Comparison of ENCODE assay signal across 17 cellular contexts in the genomic region with DNA sequence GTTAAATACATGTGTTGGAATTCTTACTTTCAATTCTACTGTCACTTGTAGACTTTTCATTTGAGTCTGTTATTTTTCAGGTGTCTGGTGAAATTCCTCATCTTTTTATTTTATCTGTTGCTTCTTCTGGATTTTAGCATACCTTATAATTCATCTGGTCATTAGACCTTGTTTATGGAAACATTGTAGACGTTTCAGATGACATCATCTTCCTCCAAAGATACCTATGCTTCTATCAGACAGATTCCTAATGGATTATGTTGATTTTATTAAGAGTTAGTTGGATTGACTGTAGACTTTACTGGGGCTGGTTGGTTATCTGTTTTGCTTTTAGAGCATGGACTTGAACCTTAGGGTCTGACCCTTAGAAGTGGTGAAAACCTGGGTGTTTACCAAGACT. TPM values are rescaled to one million over a fixed set of nuclear protein-coding genes. Genes with fewer than 3 reads are reported as not detected.
DNase-seq lines count a peak whose midpoint lies in the region; ATAC-seq and TF ChIP-seq lines count a peak whose summit lies in the region.
"Had no signal": no experiment of that assay in that cellular context is flagged by ENCODE, and none has a peak within 500 bp of the region (broad histone marks: within the 10 kb centered on the region; RNA-seq: fewer than 3 reads in every experiment).

No MANE protein-coding gene starts in this region.

- ATAC-seq in WTC11, result no peak
- ATAC-seq in GM18868 (IDR thresholded peaks at IDR 0.05; ENCODE audit: unreplicated experiment), result no peak
- ATAC-seq in activated naive CD8-positive, alpha-beta T cell treated with anti-CD3 and anti-CD28 coated beads, Interleukin-2, amount 50 U/mL, for 24 hours, result no peak

- DNase-seq in activated naive CD4-positive, alpha-beta T cell treated with anti-CD3 and anti-CD28 coated beads, Interleukin-2, amount 50 U/mL, for 16 hours, result no peak
- DNase-seq in WTC11 (ENCODE audit: low spot score), result no peak
- no peak for DNase-seq in progenitor cell of endocrine pancreas (ENCODE audit: low spot score, unreplicated experiment)
- no peak for DNase-seq in activated naive CD8-positive, alpha-beta T cell treated with anti-CD3 and anti-CD28 coated beads, Interleukin-2, amount 50 U/mL, for 24 hours
- DNase-seq: AML-193; CD4-positive, alpha-beta T cell; DMS153; DMS79; GDM1; HCEC 1CT; HFFc6; IMR-90; KBM-7 had no signal

- H3K4me1 Mint-ChIP-seq in activated naive CD4-positive, alpha-beta T cell treated with anti-CD3 and anti-CD28 coated beads, Interleukin-2, amount 50 U/mL, for 24 hours, result no peaks in the 10 kb centered on the region
- H3K4me1 Mint-ChIP-seq in WTC11 (peaks cover 30% of the 10 kb centered on the region), progenitor cell of endocrine pancreas (ENCODE audit: low read depth) (no peaks in the 10 kb centered on the region)
- H3K4me1 Mint-ChIP-seq in activated naive CD8-positive, alpha-beta T cell treated with anti-CD3 and anti-CD28 coated beads, Interleukin-2, amount 50 U/mL, for 24 hours, result no peaks in the 10 kb centered on the region

- no peaks in the 10 kb centered on the region for H3K27me3 Mint-ChIP-seq in activated naive CD4-positive, alpha-beta T cell treated with anti-CD3 and anti-CD28 coated beads, Interleukin-2, amount 50 U/mL, for 24 hours
- H3K27me3 Mint-ChIP-seq in WTC11 (ENCODE audit: low read depth) (no peaks in the 10 kb centered on the region), progenitor cell of endocrine pancreas (no peaks in the 10 kb centered on the region)
- H3K27me3 Mint-ChIP-seq in activated naive CD8-positive, alpha-beta T cell treated with anti-CD3 and anti-CD28 coated beads, Interleukin-2, amount 50 U/mL, for 24 hours, result no peaks in the 10 kb centered on the region
- H3K27me3 Mint-ChIP-seq: CD4-positive, alpha-beta T cell had no signal

- peak overlapping the region; percentile 30 for H3K27ac Mint-ChIP-seq in activated naive CD4-positive, alpha-beta T cell treated with anti-CD3 and anti-CD28 coated beads, Interleukin-2, amount 50 U/mL, for 24 hours
- peak overlapping the region; percentile 69; the same call in 1 of the 2 replicates for H3K27ac Mint-ChIP-seq in WTC11
- peak overlapping the region; percentile 22 for H3K27ac Mint-ChIP-seq in progenitor cell of endocrine pancreas
- no peak overlapping the region for H3K27ac Mint-ChIP-seq in activated naive CD8-positive, alpha-beta T cell treated with anti-CD3 and anti-CD28 coated beads, Interleukin-2, amount 50 U/mL, for 24 hours
- H3K27ac Mint-ChIP-seq: CD4-positive, alpha-beta T cell; HFFc6 had no signal

- no peaks in the 10 kb centered on the region for H3K9me3 Mint-ChIP-seq in activated naive CD4-positive, alpha-beta T cell treated with anti-CD3 and anti-CD28 coated beads, Interleukin-2, amount 50 U/mL, for 24 hours
- H3K9me3 Mint-ChIP-seq in WTC11, result no peaks in the 10 kb centered on the region
- H3K9me3 Mint-ChIP-seq in progenitor cell of endocrine pancreas (ENCODE audit: low read depth), result no peaks in the 10 kb centered on the region
- no peaks in the 10 kb centered on the region for H3K9me3 Mint-ChIP-seq in activated naive CD8-positive, alpha-beta T cell treated with anti-CD3 and anti-CD28 coated beads, Interleukin-2, amount 50 U/mL, for 24 hours
- H3K9me3 Mint-ChIP-seq: CD4-positive, alpha-beta T cell; HFFc6 had no signal

- TF ChIP-seq CTCF in WTC11 (IDR thresholded peaks at IDR 0.05) (no peak), progenitor cell of endocrine pancreas (IDR thresholded peaks at IDR 0.05; ENCODE audit: unreplicated experiment) (no peak)

- CTCF ChIA-PET in WTC11 (lab: Charles Lee), result interaction anchor here (0.7 to 1.9 kb wide), 4 partner anchors 16 to 189 kb away, joined by 3 to 10 read pairs (median 4); a partner anchor contains a TSS

- H3K4me3 Mint-ChIP-seq in activated naive CD4-positive, alpha-beta T cell treated with anti-CD3 and anti-CD28 coated beads, Interleukin-2, amount 50 U/mL, for 24 hours, result no peak overlapping the region
- H3K4me3 Mint-ChIP-seq in WTC11, result no peak overlapping the region
- H3K4me3 Mint-ChIP-seq in progenitor cell of endocrine pancreas (ENCODE audit: low read depth), result no peak overlapping the region
- H3K4me3 Mint-ChIP-seq in activated naive CD8-positive, alpha-beta T cell treated with anti-CD3 and anti-CD28 coated beads, Interleukin-2, amount 50 U/mL, for 24 hours, result no peak overlapping the region
- H3K4me3 Mint-ChIP-seq: CD4-positive, alpha-beta T cell; HFFc6 had no signal

- peaks cover 5% of the 10 kb centered on the region for H3K36me3 Mint-ChIP-seq in activated naive CD4-positive, alpha-beta T cell treated with anti-CD3 and anti-CD28 coated beads, Interleukin-2, amount 50 U/mL, for 24 hours
- H3K36me3 Mint-ChIP-seq in WTC11 (peaks cover under 1% of the 10 kb centered on the region), progenitor cell of endocrine pancreas (ENCODE audit: insufficient read depth) (peaks cover 9% of the 10 kb centered on the region)
- peaks cover 2% of the 10 kb centered on the region for H3K36me3 Mint-ChIP-seq in activated naive CD8-positive, alpha-beta T cell treated with anti-CD3 and anti-CD28 coated beads, Interleukin-2, amount 50 U/mL, for 24 hours (ENCODE audit: low read depth)

- POLR2A ChIA-PET in WTC11 (lab: Charles Lee), result no interaction called here

TF ChIP-seq in WTC11, 78 proteins besides CTCF, POLR2A, EP300 and RAD21:
- TF ChIP-seq TP53 (CRISPR knock-in tag; IDR thresholded peaks at IDR 0.05) (no peak), NFE2L1 (CRISPR knock-in tag; IDR thresholded peaks at IDR 0.05) (no peak), TEAD4 (CRISPR knock-in tag; IDR thresholded peaks at IDR 0.05) (no peak), ZBTB21 (CRISPR knock-in tag; IDR thresholded peaks at IDR 0.05; ENCODE audit: borderline replicate concordance) (no peak), GABPB1 (CRISPR knock-in tag; IDR thresholded peaks at IDR 0.05) (no peak), FOXJ3 (CRISPR knock-in tag; IDR thresholded peaks at IDR 0.05; ENCODE audit: borderline replicate concordance) (no peak), SOX15 (CRISPR knock-in tag; IDR thresholded peaks at IDR 0.05) (no peak), ZNF219 (CRISPR knock-in tag; IDR thresholded peaks at IDR 0.05; ENCODE audit: borderline replicate concordance) (no peak), ZNF232 (CRISPR knock-in tag; IDR thresholded peaks at IDR 0.05) (no peak), ZNF396 (CRISPR knock-in tag; IDR thresholded peaks at IDR 0.05; ENCODE audit: borderline replicate concordance) (no peak), SMAD4 (CRISPR knock-in tag; IDR thresholded peaks at IDR 0.05) (no peak), RORB (CRISPR knock-in tag; IDR thresholded peaks at IDR 0.05) (no peak), SMAD3 (CRISPR knock-in tag; IDR thresholded peaks at IDR 0.05; ENCODE audit: borderline replicate concordance) (no peak)
- TF ChIP-seq, protein P1, sequence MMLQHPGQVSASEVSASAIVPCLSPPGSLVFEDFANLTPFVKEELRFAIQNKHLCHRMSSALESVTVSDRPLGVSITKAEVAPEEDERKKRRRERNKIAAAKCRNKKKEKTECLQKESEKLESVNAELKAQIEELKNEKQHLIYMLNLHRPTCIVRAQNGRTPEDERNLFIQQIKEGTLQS (CRISPR knock-in tag; conservative IDR thresholded peaks at IDR 0.05), result no peak
- TF ChIP-seq, protein P2, sequence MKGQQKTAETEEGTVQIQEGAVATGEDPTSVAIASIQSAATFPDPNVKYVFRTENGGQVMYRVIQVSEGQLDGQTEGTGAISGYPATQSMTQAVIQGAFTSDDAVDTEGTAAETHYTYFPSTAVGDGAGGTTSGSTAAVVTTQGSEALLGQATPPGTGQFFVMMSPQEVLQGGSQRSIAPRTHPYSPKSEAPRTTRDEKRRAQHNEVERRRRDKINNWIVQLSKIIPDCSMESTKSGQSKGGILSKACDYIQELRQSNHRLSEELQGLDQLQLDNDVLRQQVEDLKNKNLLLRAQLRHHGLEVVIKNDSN (CRISPR knock-in tag; IDR thresholded peaks at IDR 0.05), result no peak
- TF ChIP-seq, protein P3, sequence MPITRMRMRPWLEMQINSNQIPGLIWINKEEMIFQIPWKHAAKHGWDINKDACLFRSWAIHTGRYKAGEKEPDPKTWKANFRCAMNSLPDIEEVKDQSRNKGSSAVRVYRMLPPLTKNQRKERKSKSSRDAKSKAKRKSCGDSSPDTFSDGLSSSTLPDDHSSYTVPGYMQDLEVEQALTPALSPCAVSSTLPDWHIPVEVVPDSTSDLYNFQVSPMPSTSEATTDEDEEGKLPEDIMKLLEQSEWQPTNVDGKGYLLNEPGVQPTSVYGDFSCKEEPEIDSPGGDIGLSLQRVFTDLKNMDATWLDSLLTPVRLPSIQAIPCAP (CRISPR knock-in tag; IDR thresholded peaks at IDR 0.05), result no peak
- TF ChIP-seq, protein P4, sequence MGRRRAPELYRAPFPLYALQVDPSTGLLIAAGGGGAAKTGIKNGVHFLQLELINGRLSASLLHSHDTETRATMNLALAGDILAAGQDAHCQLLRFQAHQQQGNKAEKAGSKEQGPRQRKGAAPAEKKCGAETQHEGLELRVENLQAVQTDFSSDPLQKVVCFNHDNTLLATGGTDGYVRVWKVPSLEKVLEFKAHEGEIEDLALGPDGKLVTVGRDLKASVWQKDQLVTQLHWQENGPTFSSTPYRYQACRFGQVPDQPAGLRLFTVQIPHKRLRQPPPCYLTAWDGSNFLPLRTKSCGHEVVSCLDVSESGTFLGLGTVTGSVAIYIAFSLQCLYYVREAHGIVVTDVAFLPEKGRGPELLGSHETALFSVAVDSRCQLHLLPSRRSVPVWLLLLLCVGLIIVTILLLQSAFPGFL (CRISPR knock-in tag; IDR thresholded peaks at IDR 0.05; ENCODE audit: borderline replicate concordance), result no peak

RNA-seq across cellular contexts. Expression of a gene that starts 15.3 kb away (rescaled TPM):
- total RNA-seq in WTC11 (2021) (0.42 to 0.55 TPM (median 0.50 TPM) in 3 replicates), progenitor cell of endocrine pancreas (0.40 and 1.2 TPM in 2 replicates)
- total RNA-seq: H4, HT1080, IMR-90 had no signal

RNA-seq across cellular contexts. Expression of a gene that starts 52.6 kb away (rescaled TPM):
- total RNA-seq in WTC11 (2021), result 30.5 to 33.6 TPM (median 31.9 TPM) in 3 replicates
- 22.4 and 23.7 TPM in 2 replicates for total RNA-seq in progenitor cell of endocrine pancreas

RNA-seq across cellular contexts. Expression of a gene that starts 54.3 kb away (rescaled TPM):
- 15.4 to 16.8 TPM (median 16.7 TPM) in 3 replicates for total RNA-seq in WTC11 (2021)
- 23.7 and 24.1 TPM in 2 replicates for total RNA-seq in progenitor cell of endocrine pancreas

RNA-seq across cellular contexts. Expression of a gene that starts 55.0 kb away (rescaled TPM):
- 58.6 to 83.9 TPM (median 74.8 TPM) in 3 replicates for total RNA-seq in WTC11 (2021)
- total RNA-seq in progenitor cell of endocrine pancreas, result 30.5 and 33.7 TPM in 2 replicates
